8 cellular contexts compared by ENCODE assay signal in the genomic region with DNA sequence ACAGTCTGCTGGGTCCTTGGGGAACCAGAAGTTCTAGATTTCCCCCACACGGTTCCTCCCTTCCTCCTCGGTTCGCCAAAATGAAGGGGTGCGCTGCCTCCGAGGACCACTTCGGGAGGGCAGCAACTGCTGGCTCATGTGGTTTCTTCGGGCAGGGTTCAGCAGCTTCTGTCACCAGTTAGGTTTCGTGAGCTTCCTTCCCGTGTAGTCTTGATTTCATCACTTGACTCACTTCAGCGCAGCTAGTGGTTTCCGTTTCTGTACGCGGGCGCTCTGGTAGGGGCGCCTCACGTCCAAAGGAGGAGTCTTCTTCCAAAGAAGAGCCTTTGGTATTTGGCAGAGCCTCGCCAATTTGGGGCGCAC. TPM values are rescaled to one million over a fixed set of nuclear protein-coding genes. Genes with fewer than 3 reads are reported as not detected.
DNase-seq lines count a peak whose midpoint lies in the region; ATAC-seq and TF ChIP-seq lines count a peak whose summit lies in the region.

No MANE protein-coding gene starts in this region.

- H3K36me3 Mint-ChIP-seq in activated naive CD4-positive, alpha-beta T cell treated with anti-CD3 and anti-CD28 coated beads for 36 hours (ENCODE audit: low read depth), result no peaks in the 10 kb centered on the region

- TF ChIP-seq CTCF in heart right ventricle (IDR thresholded peaks at IDR 0.05) (no peak), prostate gland (IDR thresholded peaks at IDR 0.05) (no peak)

- peak overlapping the region; percentile 47 for H2AFZ ChIP-seq in ACC112 (ENCODE audit: low read length, unreplicated experiment)

- H3K27me3 Mint-ChIP-seq in activated naive CD4-positive, alpha-beta T cell treated with anti-CD3 and anti-CD28 coated beads for 36 hours (ENCODE audit: low read depth), result peaks cover 32% of the 10 kb centered on the region

- ATAC-seq in GM18520 (IDR thresholded peaks at IDR 0.05; ENCODE audit: unreplicated experiment), result peak; percentile 98
- peak; percentile 95 for ATAC-seq in HG03060 (IDR thresholded peaks at IDR 0.05; ENCODE audit: low read depth, unreplicated experiment)
- peak in 7 of 8 donors; percentile 26 to 84 (median 65) for ATAC-seq in heart right ventricle

- CTCF ChIA-PET in activated naive CD4-positive, alpha-beta T cell treated with anti-CD3 and anti-CD28 coated beads for 36 hours (lab: Charles Lee), result interaction anchor here (0.6 to 1.7 kb wide), 4 partner anchors 9 to 19 kb away, joined by 3 to 4 read pairs (median 3); no protein-coding TSS in a partner anchor

- H3K27ac Mint-ChIP-seq in activated naive CD4-positive, alpha-beta T cell treated with anti-CD3 and anti-CD28 coated beads for 36 hours, result peak overlapping the region; percentile 78

- H3K27ac ChIP-seq in ACC112 (ENCODE audit: low read depth, low read length), result no peak overlapping the region
- peak overlapping the region in 1 of 10 donors; percentile 83 for H3K27ac ChIP-seq in heart right ventricle
- H3K27ac ChIP-seq in prostate gland, result peak overlapping the region; percentile 87 to 94

- H3K4me1 ChIP-seq in ACC112 (ENCODE audit: control insufficient read depth, insufficient read depth, low read length, unreplicated experiment), result peaks cover 22% of the 10 kb centered on the region
- peaks cover 5 to 24% (median 16%) of the 10 kb centered on the region in 9 donors for H3K4me1 ChIP-seq in heart right ventricle
- no peaks in the 10 kb centered on the region for H3K4me1 ChIP-seq in prostate gland (replicated peaks)

- H3K9me3 Mint-ChIP-seq in activated naive CD4-positive, alpha-beta T cell treated with anti-CD3 and anti-CD28 coated beads for 36 hours, result no peaks in the 10 kb centered on the region

- H3K36me3 ChIP-seq in ACC112 (ENCODE audit: insufficient read depth, low read length) (no peaks in the 10 kb centered on the region), heart right ventricle (no peaks in the 10 kb centered on the region), prostate gland (no peaks in the 10 kb centered on the region)

- peaks cover 15% of the 10 kb centered on the region for H3K4me1 Mint-ChIP-seq in activated naive CD4-positive, alpha-beta T cell treated with anti-CD3 and anti-CD28 coated beads for 36 hours (ENCODE audit: low read depth)

- H3K4me3 ChIP-seq in ACC112 (ENCODE audit: low read depth, low read length) (peak overlapping the region; percentile 74), heart right ventricle (peak overlapping the region; percentile 29 to 70 (median 50)), prostate gland (peak overlapping the region; percentile 59 to 61)

- H3K79me2 ChIP-seq in ACC112 (ENCODE audit: control insufficient read depth, insufficient read depth, low read length, unreplicated experiment), result no peaks in the 10 kb centered on the region

- 7 to 8% methylated on average over 18 of the region's 18 CpGs for WGBS in heart right ventricle, 2 donors
- WGBS in prostate gland, result 10% methylated on average over 18 of the region's 18 CpGs

- DNase-seq in NOMO-1 treated with DMSO at 0.1 percent for 48 hours (lab: John Stamatoyannopoulos, UW; ENCODE audit: unreplicated experiment), result peak; percentile 94
- peak; percentile 78 for DNase-seq in activated naive CD4-positive, alpha-beta T cell treated with anti-CD3 and anti-CD28 coated beads for 36 hours
- DNase-seq in heart right ventricle, result peak; percentile 4 to 8
- DNase-seq in prostate gland (ENCODE audit: low spot score), result peak; percentile 52
- no peak for DNase-seq in hippocampal formation (lab: John Stamatoyannopoulos, UW)

- H3K4me3 Mint-ChIP-seq in activated naive CD4-positive, alpha-beta T cell treated with anti-CD3 and anti-CD28 coated beads for 36 hours, result peak overlapping the region; percentile 82

- H3K9me3 ChIP-seq in heart right ventricle (no peaks in the 10 kb centered on the region), prostate gland (no peaks in the 10 kb centered on the region)

- TF ChIP-seq POLR2A in prostate gland (IDR thresholded peaks at IDR 0.05), result no peak

- peaks cover 28% of the 10 kb centered on the region for H3K27me3 ChIP-seq in ACC112 (ENCODE audit: insufficient read depth, low read length)
- H3K27me3 ChIP-seq in heart right ventricle, result peaks cover 16 to 43% (median 36%) of the 10 kb centered on the region in 7 donors
- H3K27me3 ChIP-seq in prostate gland (replicated peaks; ENCODE audit: insufficient read depth), result no peaks in the 10 kb centered on the region

- intact Hi-C loops in activated naive CD4-positive, alpha-beta T cell treated with anti-CD3 and anti-CD28 coated beads for 36 hours (cut with micrococcal nuclease), result loop anchor here (1.0 to 10.0 kb wide), 5 partner anchors 80 to 800 kb away; partner anchors contain the start of gene TTC21B
- intact Hi-C loops in heart right ventricle (cut with DNase I) (no loop called here), prostate gland (cut with DNase I) (no loop called here)

RNA-seq across cellular contexts. Expression of gene GALNT3, which starts 0.5 kb away (rescaled TPM):
- 1 to 10 TPM; 1.5 to 2.1 TPM for total RNA-seq in activated naive CD4-positive, alpha-beta T cell treated with anti-CD3 and anti-CD28 coated beads for 36 hours
- total RNA-seq in heart right ventricle, result under 1 TPM in 8 of 10 donors, not detected in 2; 0.13 to 0.56 (median 0.27) TPM
- 1 to 10 TPM in 1 of 2 donors, under 1 TPM in 1; 0.16 to 1.1 TPM for polyA plus RNA-seq in heart right ventricle
- total RNA-seq in prostate gland, result 10 to 100 TPM; 24.5 to 69.9 TPM

Comparison
In these comparisons a context has a peak if more than half of its experiments do, and no peak if none do; other contexts are left out.
1. DNase-seq: peak in NOMO-1 treated with DMSO at 0.1 percent for 48 hours (single experiment), activated naive CD4-positive, alpha-beta T cell treated with anti-CD3 and anti-CD28 coated beads for 36 hours (single experiment), heart right ventricle (2 of 2) and prostate gland (single experiment); none in hippocampal formation (0 of 2).
2. RNA of gene GALNT3, which starts 0.5 kb away (total RNA-seq): 24.5 to 69.9 TPM in prostate gland; 1.5 to 2.1 TPM in activated naive CD4-positive, alpha-beta T cell treated with anti-CD3 and anti-CD28 coated beads for 36 hours and 0.13 to 0.56 TPM in heart right ventricle; every median in the first group is over 4 times any median in the second.
3. Peak in every context shown above with its lines, with median percentiles within 50 percentile points of each other: H3K4me3 ChIP-seq and ATAC-seq.